In genomic region chr1:211830330-211831142, GRCh38 we compare ENCODE assay signal across 8 cellular contexts. TPM values are rescaled to one million over a fixed set of nuclear protein-coding genes. Genes with fewer than 3 reads are reported as not detected.
A peak's percentile ranks its signal among the peaks of the same experiment; 100 is the strongest.
DNase-seq lines count a peak whose midpoint lies in the region; ATAC-seq and TF ChIP-seq lines count a peak whose summit lies in the region.

A gene with protein sequence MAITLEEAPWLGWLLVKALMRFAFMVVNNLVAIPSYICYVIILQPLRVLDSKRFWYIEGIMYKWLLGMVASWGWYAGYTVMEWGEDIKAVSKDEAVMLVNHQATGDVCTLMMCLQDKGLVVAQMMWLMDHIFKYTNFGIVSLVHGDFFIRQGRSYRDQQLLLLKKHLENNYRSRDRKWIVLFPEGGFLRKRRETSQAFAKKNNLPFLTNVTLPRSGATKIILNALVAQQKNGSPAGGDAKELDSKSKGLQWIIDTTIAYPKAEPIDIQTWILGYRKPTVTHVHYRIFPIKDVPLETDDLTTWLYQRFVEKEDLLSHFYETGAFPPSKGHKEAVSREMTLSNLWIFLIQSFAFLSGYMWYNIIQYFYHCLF (minus strand): TSS chr1:211830763. CDS start chr1:211829296, 1,467 bp downstream.

- H3K36me3 ChIP-seq in KMS-11 (ENCODE audit: insufficient read depth) (no peaks in the 10 kb centered on the region), SK-N-SH (replicated peaks in 1 of 2; ENCODE audit: control insufficient read depth in 1 of 2, insufficient read depth in 2 of 2, low read length in 1 of 2) (peaks cover 11 to 12% of the 10 kb centered on the region in 2 experiments), osteoblast (ENCODE audit: insufficient read depth, low read length) (no peaks in the 10 kb centered on the region), thoracic aorta (no peaks in the 10 kb centered on the region)

- TF ChIP-seq CTCF in KMS-11 (conservative IDR thresholded peaks at IDR 0.05; ENCODE audit: low read depth, low read length) (peak; percentile 62), SK-N-SH (IDR thresholded peaks at IDR 0.05) (peak; percentile 58), osteoblast (IDR thresholded peaks at IDR 0.05; ENCODE audit: extremely low read depth, low read depth, low read length) (peak; percentile 46), thoracic aorta (IDR thresholded peaks at IDR 0.05) (peak; percentile 56)

- H3K79me2 ChIP-seq in KMS-11 (ENCODE audit: insufficient read depth, low read depth) (0 out of 2 replicates have a peak, but pooled peaks cover 3% of the 10 kb centered on the region), SK-N-SH (ENCODE audit: insufficient read depth) (peaks cover 23% of the 10 kb centered on the region), osteoblast (ENCODE audit: insufficient read depth, low read length) (peaks cover 11% of the 10 kb centered on the region)

- H2AFZ ChIP-seq in KMS-11 (ENCODE audit: low read depth), result peak within 1 kb of the TSS; percentile 75
- H2AFZ ChIP-seq in SK-N-SH (ENCODE audit: low read depth), result peak within 1 kb of the TSS; percentile 75
- peak within 1 kb of the TSS; percentile 100 for H2AFZ ChIP-seq in osteoblast (ENCODE audit: low read length)

- H3K4me3 ChIP-seq in KMS-11 (IDR thresholded peaks at IDR 0.05; ENCODE audit: insufficient read depth, low read depth, low read length) (peak within 1 kb of the TSS; percentile 28), SK-N-SH (ENCODE audit: low read depth in 2 of 2, low read length in 1 of 2) (peak within 1 kb of the TSS; percentile 64 to 79), osteoblast (ENCODE audit: insufficient read depth, low read length) (peak within 1 kb of the TSS; percentile 85), thoracic aorta (peak within 1 kb of the TSS; percentile 90)

- peaks cover 59% of the 10 kb centered on the region for H3K4me1 Mint-ChIP-seq in activated naive CD4-positive, alpha-beta T cell treated with anti-CD3 and anti-CD28 coated beads, Interleukin-2, amount 50 U/mL, for 24 hours

- H3K9me3 ChIP-seq in SK-N-SH (no peaks in the 10 kb centered on the region), osteoblast (ENCODE audit: low read depth, low read length) (no peaks in the 10 kb centered on the region), thoracic aorta (no peaks in the 10 kb centered on the region)

- H3K27me3 Mint-ChIP-seq in activated naive CD4-positive, alpha-beta T cell treated with anti-CD3 and anti-CD28 coated beads, Interleukin-2, amount 50 U/mL, for 24 hours, result no peaks in the 10 kb centered on the region

- H3K9ac ChIP-seq in KMS-11 (peak within 1 kb of the TSS; percentile 81), SK-N-SH (peak within 1 kb of the TSS; percentile 78)

- no peaks in the 10 kb centered on the region for H3K36me3 Mint-ChIP-seq in activated naive CD4-positive, alpha-beta T cell treated with anti-CD3 and anti-CD28 coated beads, Interleukin-2, amount 50 U/mL, for 24 hours

- ATAC-seq in GM21717 (IDR thresholded peaks at IDR 0.05; ENCODE audit: unreplicated experiment) (peak; percentile 67), thoracic aorta (ENCODE audit: insufficient number of reproducible peaks, low FRiP score, low read depth) (peak; percentile 76)

- no peaks in the 10 kb centered on the region for H3K9me2 ChIP-seq in SK-N-SH

- no peaks in the 10 kb centered on the region for H4K20me1 ChIP-seq in KMS-11 (ENCODE audit: insufficient read depth)
- no peaks in the 10 kb centered on the region for H4K20me1 ChIP-seq in SK-N-SH (ENCODE audit: insufficient read depth)
- H4K20me1 ChIP-seq in osteoblast (ENCODE audit: insufficient read depth, low read length), result no peaks in the 10 kb centered on the region

- peak within 1 kb of the TSS; percentile 90 for H3K4me3 Mint-ChIP-seq in activated naive CD4-positive, alpha-beta T cell treated with anti-CD3 and anti-CD28 coated beads, Interleukin-2, amount 50 U/mL, for 24 hours

- H3F3A ChIP-seq in SK-N-SH (replicated peaks; ENCODE audit: insufficient read depth), result peaks cover 23% of the 10 kb centered on the region

- POLR2A ChIA-PET in SK-N-SH (lab: Yijun Ruan, JAX), result no interaction called here

- DNase-seq in Daoy (ENCODE audit: low read depth) (peak; percentile 83), SK-N-SH (peak; percentile 93), glomerular endothelial cell (ENCODE audit: extremely low read depth, low read depth, low spot score) (no peak), osteoblast (ENCODE audit: insufficient read length, low spot score, missing footprints) (peak; percentile 97), thoracic aorta (ENCODE audit: low spot score) (peak; percentile 5)

- H3K4me1 ChIP-seq in KMS-11 (ENCODE audit: low read depth, poor library complexity, severe bottlenecking) (peaks cover 25% of the 10 kb centered on the region), SK-N-SH (ENCODE audit: control insufficient read depth in 1 of 2, insufficient read depth in 2 of 2, low read depth in 1 of 2, low read length in 1 of 2) (peaks cover 8 to 24% of the 10 kb centered on the region in 2 experiments; a peak in 3 of 4 replicates), osteoblast (ENCODE audit: insufficient read depth, low read length) (peaks cover 9% of the 10 kb centered on the region), thoracic aorta (ENCODE audit: control insufficient read depth in 1 of 2, low read depth in 2 of 2) (peaks cover 10 to 16% of the 10 kb centered on the region in 2 donors)

- H3K27me3 ChIP-seq in KMS-11 (ENCODE audit: insufficient read depth, low read depth), result no peaks in the 10 kb centered on the region
- no peaks in the 10 kb centered on the region for H3K27me3 ChIP-seq in SK-N-SH (ENCODE audit: insufficient read depth)
- H3K27me3 ChIP-seq in osteoblast (ENCODE audit: insufficient read depth, low read length), result no peaks in the 10 kb centered on the region
- no peaks in the 10 kb centered on the region for H3K27me3 ChIP-seq in thoracic aorta (replicated peaks; ENCODE audit: insufficient read depth)

- TF ChIP-seq RAD21 in SK-N-SH (IDR thresholded peaks at IDR 0.05; ENCODE audit: low read length), result peak; percentile 47

- no peaks in the 10 kb centered on the region for H3K9me3 Mint-ChIP-seq in activated naive CD4-positive, alpha-beta T cell treated with anti-CD3 and anti-CD28 coated beads, Interleukin-2, amount 50 U/mL, for 24 hours

- H3K27ac Mint-ChIP-seq in activated naive CD4-positive, alpha-beta T cell treated with anti-CD3 and anti-CD28 coated beads, Interleukin-2, amount 50 U/mL, for 24 hours, result peak within 1 kb of the TSS; percentile 93

- 6% methylated on average over 17 of the region's 88 CpGs for WGBS in SK-N-SH (ENCODE audit: low lambda C conversion rate)

- TF ChIP-seq EP300 in SK-N-SH (IDR thresholded peaks at IDR 0.05; ENCODE audit: borderline replicate concordance in 1 of 2, low read depth in 1 of 2, low read length in 1 of 2), result no peak

- H3K27ac ChIP-seq in KMS-11, result peak within 1 kb of the TSS; percentile 38
- H3K27ac ChIP-seq in SK-N-SH (ENCODE audit: low read depth in 2 of 2, low read length in 1 of 2), result peak within 1 kb of the TSS; percentile 28 to 82; a peak in 3 of 4 replicates
- H3K27ac ChIP-seq in osteoblast (ENCODE audit: low read depth, low read length), result peak within 1 kb of the TSS; percentile 36
- peak within 1 kb of the TSS; percentile 86 to 89 for H3K27ac ChIP-seq in thoracic aorta

- H3K4me2 ChIP-seq in KMS-11 (peak within 1 kb of the TSS; percentile 93), SK-N-SH (peak within 1 kb of the TSS; percentile 90), osteoblast (ENCODE audit: insufficient read depth, low read length) (peak within 1 kb of the TSS; percentile 87)

- CTCF ChIA-PET in SK-N-SH (lab: Yijun Ruan, JAX), result interaction anchor here (0.7 to 4.5 kb wide), 8 partner anchors 7 to 150 kb away, joined by 3 to 42 read pairs (median 5); no protein-coding TSS in a partner anchor

TF ChIP-seq in SK-N-SH, 30 proteins besides CTCF, POLR2A, EP300 and RAD21:
- TF ChIP-seq TEAD4 (IDR thresholded peaks at IDR 0.05; ENCODE audit: borderline replicate concordance, insufficient read depth), result no peak
- no peak for TF ChIP-seq RFX5 (IDR thresholded peaks at IDR 0.05; ENCODE audit: low read length)
- TF ChIP-seq SIN3A (IDR thresholded peaks at IDR 0.05; ENCODE audit: borderline replicate concordance, low read depth, low read length), result 0 out of 2 replicates have a peak, but pooled peaks have one; percentile 23
- no peak for TF ChIP-seq IRF3 (IDR thresholded peaks at IDR 0.05; ENCODE audit: low read depth, low read length)
- no peak for TF ChIP-seq GATA2 (CRISPR knock-in tag; IDR thresholded peaks at IDR 0.05)
- TF ChIP-seq POLR2AphosphoS5 (IDR thresholded peaks at IDR 0.05; ENCODE audit: low read depth, low read length), result no peak
- no peak for TF ChIP-seq PBX3 (IDR thresholded peaks at IDR 0.05)
- peak; percentile 54 for TF ChIP-seq SMC3 (IDR thresholded peaks at IDR 0.05; ENCODE audit: low read depth, low read length)
- 0 out of 2 replicates have a peak, but pooled peaks have one; percentile 7 for TF ChIP-seq TAF1 (IDR thresholded peaks at IDR 0.05; ENCODE audit: borderline replicate concordance, low read depth, low read length)
- TF ChIP-seq EZH2phosphoT487 (IDR thresholded peaks at IDR 0.05; ENCODE audit: borderline replicate concordance, low read depth), result no peak
- peak; percentile 23 for TF ChIP-seq CHD2 (IDR thresholded peaks at IDR 0.05; ENCODE audit: low read length, partially characterized antibody)

RNA-seq across cellular contexts. Expression of the gene that starts here (rescaled TPM):
- 24.9 and 35.7 TPM in 2 replicates for total RNA-seq in Daoy (2014; rRNA removed; shearing (Covaris generic))
- 4.8 and 6.3 TPM in 2 replicates for polyA plus RNA-seq in SK-N-SH (2012; rRNA removed)
- 8.8 and 9.2 TPM in 2 replicates for polyA plus RNA-seq in SK-N-SH (2012; cell fraction: cytosol; rRNA removed)
- 2.3 and 4.9 TPM in 2 replicates for polyA plus RNA-seq in SK-N-SH (2012; cell fraction: nucleus; rRNA removed)
- total RNA-seq in glomerular endothelial cell (50.9 and 58.3 TPM in 2 replicates), osteoblast (43.4 and 60.4 TPM in 2 replicates), thoracic aorta (10 to 100 TPM; 32.5 to 48.0 TPM)

Comparison
In these comparisons a context has a peak if more than half of its experiments do, and no peak if none do; other contexts are left out.
1. H3K27ac ChIP-seq: peak in every context shown above with its lines; median percentile 88 in thoracic aorta; 55 in SK-N-SH; 38 in KMS-11; 36 in osteoblast.
2. H3K4me3 ChIP-seq: peak in every context shown above with its lines; median percentile 90 in thoracic aorta; 85 in osteoblast; 72 in SK-N-SH; 28 in KMS-11.